In the genomic region with DNA sequence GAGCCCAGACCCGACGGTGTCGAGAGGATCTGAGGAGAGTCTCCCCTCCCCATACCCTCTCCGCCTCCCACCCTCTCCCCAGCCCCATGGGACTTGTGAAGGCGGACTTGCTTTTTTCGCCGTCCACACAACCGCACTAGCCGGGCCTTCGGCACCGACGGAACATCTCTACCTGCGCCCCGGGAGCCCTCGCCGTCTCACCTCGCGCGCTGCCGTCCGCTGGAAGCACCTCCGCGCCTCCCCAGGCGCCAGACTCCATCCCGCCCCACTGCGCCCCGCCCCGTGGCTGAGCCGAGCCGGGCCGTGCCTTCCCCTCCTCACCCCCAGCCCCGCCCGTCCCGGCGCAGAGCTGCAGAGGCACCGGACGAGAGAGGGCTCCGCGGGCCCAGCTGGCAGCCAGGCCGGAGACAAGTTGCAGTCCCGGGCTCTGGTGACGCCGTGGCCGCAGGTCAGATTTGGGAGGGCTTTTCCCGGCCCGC, we compare ENCODE assay signal across 1 cellular context.
TF ChIP-seq lines count a peak whose summit lies in the region.

A gene (plus strand): TSS at position 344 of the 479 bp plus-strand sequence. CDS start 1,973 bp downstream, outside the sequence.
A gene with protein sequence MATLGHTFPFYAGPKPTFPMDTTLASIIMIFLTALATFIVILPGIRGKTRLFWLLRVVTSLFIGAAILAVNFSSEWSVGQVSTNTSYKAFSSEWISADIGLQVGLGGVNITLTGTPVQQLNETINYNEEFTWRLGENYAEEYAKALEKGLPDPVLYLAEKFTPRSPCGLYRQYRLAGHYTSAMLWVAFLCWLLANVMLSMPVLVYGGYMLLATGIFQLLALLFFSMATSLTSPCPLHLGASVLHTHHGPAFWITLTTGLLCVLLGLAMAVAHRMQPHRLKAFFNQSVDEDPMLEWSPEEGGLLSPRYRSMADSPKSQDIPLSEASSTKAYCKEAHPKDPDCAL (minus strand): TSS at position 229 of the 479 bp plus-strand sequence. CDS start 6,865 bp downstream, outside the sequence.

TF ChIP-seq in IMR-90, 13 proteins besides CTCF, POLR2A, EP300 and RAD21 (continued from another document):
- TF ChIP-seq, protein P1, sequence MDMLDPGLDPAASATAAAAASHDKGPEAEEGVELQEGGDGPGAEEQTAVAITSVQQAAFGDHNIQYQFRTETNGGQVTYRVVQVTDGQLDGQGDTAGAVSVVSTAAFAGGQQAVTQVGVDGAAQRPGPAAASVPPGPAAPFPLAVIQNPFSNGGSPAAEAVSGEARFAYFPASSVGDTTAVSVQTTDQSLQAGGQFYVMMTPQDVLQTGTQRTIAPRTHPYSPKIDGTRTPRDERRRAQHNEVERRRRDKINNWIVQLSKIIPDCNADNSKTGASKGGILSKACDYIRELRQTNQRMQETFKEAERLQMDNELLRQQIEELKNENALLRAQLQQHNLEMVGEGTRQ (IDR thresholded peaks at IDR 0.05; ENCODE audit: low read depth, low read length) = no peak
- TF ChIP-seq, protein P2, sequence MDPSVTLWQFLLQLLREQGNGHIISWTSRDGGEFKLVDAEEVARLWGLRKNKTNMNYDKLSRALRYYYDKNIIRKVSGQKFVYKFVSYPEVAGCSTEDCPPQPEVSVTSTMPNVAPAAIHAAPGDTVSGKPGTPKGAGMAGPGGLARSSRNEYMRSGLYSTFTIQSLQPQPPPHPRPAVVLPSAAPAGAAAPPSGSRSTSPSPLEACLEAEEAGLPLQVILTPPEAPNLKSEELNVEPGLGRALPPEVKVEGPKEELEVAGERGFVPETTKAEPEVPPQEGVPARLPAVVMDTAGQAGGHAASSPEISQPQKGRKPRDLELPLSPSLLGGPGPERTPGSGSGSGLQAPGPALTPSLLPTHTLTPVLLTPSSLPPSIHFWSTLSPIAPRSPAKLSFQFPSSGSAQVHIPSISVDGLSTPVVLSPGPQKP (IDR thresholded peaks at IDR 0.05; ENCODE audit: borderline replicate concordance, low read depth, low read length) = no peak
